ENCODE assay signal across 1 cellular context in the genomic region with DNA sequence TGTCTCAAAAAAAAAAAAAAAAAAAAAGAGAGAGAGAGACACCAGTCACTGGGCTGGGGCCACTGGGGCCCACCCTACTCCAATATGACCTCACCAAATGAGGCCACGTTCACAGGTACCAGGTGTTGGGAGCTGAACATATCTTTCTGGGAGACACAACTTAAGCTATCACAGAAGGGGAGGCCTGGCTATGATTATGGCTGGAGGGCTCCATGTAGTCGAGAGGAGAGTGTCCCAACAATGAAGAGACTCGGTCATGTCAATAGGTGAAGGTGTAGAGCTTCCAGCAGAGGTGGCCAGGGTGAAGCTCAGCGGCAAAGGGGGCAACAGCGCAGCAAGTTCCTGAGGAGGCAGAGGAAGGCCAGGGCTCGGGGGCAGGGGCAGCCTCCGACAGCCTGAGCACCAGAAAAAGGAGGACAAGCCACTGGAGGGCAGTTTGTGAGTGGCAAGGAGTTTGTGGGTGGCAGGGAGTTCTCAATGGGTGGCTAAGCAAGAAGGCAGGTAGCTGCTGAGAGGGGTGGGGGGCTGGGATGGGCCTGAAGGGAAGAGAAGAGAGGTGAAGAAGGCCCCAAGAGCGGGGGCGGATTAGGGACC.
A peak's percentile ranks its signal among the peaks of the same experiment; 100 is the strongest.
TF ChIP-seq lines count a peak whose summit lies in the region.

No MANE protein-coding gene starts in this region.

TF ChIP-seq in A549, 52 proteins besides CTCF, POLR2A, EP300 and RAD21:
- TF ChIP-seq, protein P1, sequence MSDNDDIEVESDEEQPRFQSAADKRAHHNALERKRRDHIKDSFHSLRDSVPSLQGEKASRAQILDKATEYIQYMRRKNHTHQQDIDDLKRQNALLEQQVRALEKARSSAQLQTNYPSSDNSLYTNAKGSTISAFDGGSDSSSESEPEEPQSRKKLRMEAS (IDR thresholded peaks at IDR 0.05) = no peak
- TF ChIP-seq FOSB (CRISPR knock-in tag; IDR thresholded peaks at IDR 0.05) (0 out of 2 replicates have a peak, but pooled peaks have one; percentile 39), MAZ (IDR thresholded peaks at IDR 0.05; ENCODE audit: borderline replicate concordance, low read depth, low read length) (no peak), RCOR1 (IDR thresholded peaks at IDR 0.05; ENCODE audit: low read depth, low read length) (no peak), ZNF302 (CRISPR knock-in tag; IDR thresholded peaks at IDR 0.05) (peak; percentile 75), HOXB5 (CRISPR knock-in tag; IDR thresholded peaks at IDR 0.05) (0 out of 2 replicates have a peak, but pooled peaks have one; percentile 22), HOXA7 (CRISPR knock-in tag; IDR thresholded peaks at IDR 0.05) (peak; percentile 57; the same call in 1 of the 2 replicates)
- TF ChIP-seq, protein P2, sequence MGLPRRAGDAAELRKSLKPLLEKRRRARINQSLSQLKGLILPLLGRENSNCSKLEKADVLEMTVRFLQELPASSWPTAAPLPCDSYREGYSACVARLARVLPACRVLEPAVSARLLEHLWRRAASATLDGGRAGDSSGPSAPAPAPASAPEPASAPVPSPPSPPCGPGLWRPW (IDR thresholded peaks at IDR 0.05) = no peak
